ENCODE assay signal across 29 cellular contexts in genomic region chr22:44165286-44165874, GRCh38. TPM values are rescaled to one million over a fixed set of nuclear protein-coding genes. Genes with fewer than 3 reads are reported as not detected.
"Had no signal": no experiment of that assay in that cellular context is flagged by ENCODE, and none has a peak within 500 bp of the region (broad histone marks: within the 10 kb centered on the region; RNA-seq: fewer than 3 reads in every experiment).

No MANE protein-coding gene starts in this region.

- DNase-seq: heart right ventricle; islet precursor cell; kidney glomerular epithelial cell; left colon; left lung; midbrain; mucosa of descending colon; naive thymus-derived CD4-positive, alpha-beta T cell; ovary; right cardiac atrium; sigmoid colon; small intestine; stimulated activated CD4-positive, alpha-beta T cell treated with anti-CD3 and anti-CD28 coated beads, Interleukin-4, amount 100 ng/mL, for 24 hours; stimulated activated naive CD4-positive, alpha-beta T cell; stimulated activated naive CD8-positive, alpha-beta T cell treated with anti-CD3 and anti-CD28 coated beads, Interleukin-15, amount 100 ng/mL, for 72 hours; substantia nigra; uterus had no signal

- H3K27me3 ChIP-seq: heart right ventricle, hepatocyte, left lung, ovary, sigmoid colon, spleen, tibial nerve, uterus had no signal

- H3K27me3 Mint-ChIP-seq: naive thymus-derived CD4-positive, alpha-beta T cell; progenitor cell of endocrine pancreas; stimulated activated naive CD8-positive, alpha-beta T cell treated with anti-CD3 and anti-CD28 coated beads, Interleukin-15, amount 100 ng/mL, for 72 hours; type B pancreatic cell had no signal

- ATAC-seq: left colon; left lung; mucosa of descending colon; naive thymus-derived CD4-positive, alpha-beta T cell; natural killer cell treated with Interleukin-12 subunit alpha and Interleukin-12 subunit beta and Interleukin-15 and Interleukin-18, amount 100 ng/mL, for 72 hours; right cardiac atrium; stimulated activated effector memory CD8-positive, alpha-beta T cell treated with anti-CD3 and anti-CD28 coated beads, Interleukin-12 subunit alpha, Interleukin-12 subunit beta, amount 100 ng/mL, for 72 hours; stimulated activated naive CD8-positive, alpha-beta T cell treated with anti-CD3 and anti-CD28 coated beads, Interleukin-15, amount 100 ng/mL, for 72 hours had no signal

- H3K27ac Mint-ChIP-seq: naive thymus-derived CD4-positive, alpha-beta T cell; natural killer cell treated with Interleukin-12 subunit alpha and Interleukin-12 subunit beta and Interleukin-15 and Interleukin-18, amount 100 ng/mL, for 72 hours; progenitor cell of endocrine pancreas; stimulated activated effector memory CD8-positive, alpha-beta T cell treated with anti-CD3 and anti-CD28 coated beads, Interleukin-12 subunit alpha, Interleukin-12 subunit beta, amount 100 ng/mL, for 72 hours; stimulated activated naive CD8-positive, alpha-beta T cell treated with anti-CD3 and anti-CD28 coated beads, Interleukin-15, amount 100 ng/mL, for 72 hours; type B pancreatic cell had no signal

- H3K27ac ChIP-seq: heart right ventricle, hepatocyte, left lung, ovary, sigmoid colon, spleen, tibial nerve, uterus had no signal

- H3K4me1 ChIP-seq: tibial nerve, uterus had no signal

- FAIRE-seq: small intestine had no signal

- H3K4me1 Mint-ChIP-seq: neural crest cell; stimulated activated effector memory CD8-positive, alpha-beta T cell treated with anti-CD3 and anti-CD28 coated beads, Interleukin-12 subunit alpha, Interleukin-12 subunit beta, amount 100 ng/mL, for 72 hours; stimulated activated naive CD8-positive, alpha-beta T cell treated with anti-CD3 and anti-CD28 coated beads, Interleukin-15, amount 100 ng/mL, for 72 hours had no signal

- H3K79me2 ChIP-seq: hepatocyte had no signal

- H3K9me3 ChIP-seq: heart right ventricle, left lung, mucosa of descending colon, ovary, sigmoid colon, spleen, tibial nerve, uterus had no signal

- H3K4me3 Mint-ChIP-seq: naive thymus-derived CD4-positive, alpha-beta T cell; natural killer cell treated with Interleukin-12 subunit alpha and Interleukin-12 subunit beta and Interleukin-15 and Interleukin-18, amount 100 ng/mL, for 72 hours; neural crest cell; stimulated activated effector memory CD8-positive, alpha-beta T cell treated with anti-CD3 and anti-CD28 coated beads, Interleukin-12 subunit alpha, Interleukin-12 subunit beta, amount 100 ng/mL, for 72 hours; stimulated activated naive CD8-positive, alpha-beta T cell treated with anti-CD3 and anti-CD28 coated beads, Interleukin-15, amount 100 ng/mL, for 72 hours; type B pancreatic cell had no signal

- H3K9me3 Mint-ChIP-seq: naive thymus-derived CD4-positive, alpha-beta T cell; natural killer cell treated with Interleukin-12 subunit alpha and Interleukin-12 subunit beta and Interleukin-15 and Interleukin-18, amount 100 ng/mL, for 72 hours; neural crest cell; stimulated activated effector memory CD8-positive, alpha-beta T cell treated with anti-CD3 and anti-CD28 coated beads, Interleukin-12 subunit alpha, Interleukin-12 subunit beta, amount 100 ng/mL, for 72 hours; stimulated activated naive CD8-positive, alpha-beta T cell treated with anti-CD3 and anti-CD28 coated beads, Interleukin-15, amount 100 ng/mL, for 72 hours; type B pancreatic cell had no signal

- H3K36me3 Mint-ChIP-seq: naive thymus-derived CD4-positive, alpha-beta T cell; natural killer cell treated with Interleukin-12 subunit alpha and Interleukin-12 subunit beta and Interleukin-15 and Interleukin-18, amount 100 ng/mL, for 72 hours; type B pancreatic cell had no signal

- H3K4me2 ChIP-seq: hepatocyte had no signal

- H3K4me3 ChIP-seq: heart right ventricle, hepatocyte, left lung, lung, mucosa of descending colon, ovary, sigmoid colon, spleen, tibial nerve, uterus had no signal

- H2AFZ ChIP-seq: hepatocyte had no signal

- H3K36me3 ChIP-seq: ovary, uterus had no signal

RNA-seq across cellular contexts. Expression of gene PARVG, which starts 15.3 kb away (rescaled TPM):
- total RNA-seq: myocyte, progenitor cell of endocrine pancreas, pulmonary artery endothelial cell, renal cortical epithelial cell had no signal
